In genomic region chr14:22131749-22132476, GRCh38 we compare ENCODE assay signal across 10 cellular contexts.
DNase-seq lines count a peak whose midpoint lies in the region; ATAC-seq and TF ChIP-seq lines count a peak whose summit lies in the region.
"Had no signal": no experiment of that assay in that cellular context is flagged by ENCODE, and none has a peak within 500 bp of the region (broad histone marks: within the 10 kb centered on the region; RNA-seq: fewer than 3 reads in every experiment).

No MANE protein-coding gene starts in this region.

- no peaks in the 10 kb centered on the region for H3K9me3 ChIP-seq in SJCRH30 (replicated peaks)

- H3K4me3 ChIP-seq in SJCRH30 (no peak overlapping the region), fibroblast of mammary gland (ENCODE audit: control insufficient read depth, low read depth, low read length) (no peak overlapping the region)
- H3K4me3 ChIP-seq: lung had no signal

- CTCF ChIA-PET in GM10248 (lab: Yijun Ruan, JAX): interaction anchor here (0.6 to 2.4 kb wide), 14 partner anchors 9 to 157 kb away, joined by 3 to 20 read pairs (median 4); no protein-coding TSS in a partner anchor

- TF ChIP-seq CTCF in GM10248 (IDR thresholded peaks at IDR 0.05; ENCODE audit: control extremely low read depth, extremely low read depth, low read depth, missing control alignments): peak; percentile 24
- TF ChIP-seq CTCF in fibroblast of mammary gland (conservative IDR thresholded peaks at IDR 0.05; ENCODE audit: control insufficient read depth, insufficient read depth, low read depth, low read length): peak; percentile 60

- H3K27ac ChIP-seq in SJCRH30: no peak overlapping the region

- H3K4me1 ChIP-seq in SJCRH30: no peaks in the 10 kb centered on the region

- no peaks in the 10 kb centered on the region for H3K27me3 ChIP-seq in SJCRH30

- in situ Hi-C loops in ACHN (cut with HindIII; ENCODE audit: low pct_ligation_motif_present, low pct_unique_long_range_greater_than_20kb, low sequenced_read_pairs): no loop called here

- H3K36me3 ChIP-seq in SJCRH30: no peaks in the 10 kb centered on the region

- no peak for ATAC-seq in GM19397 (IDR thresholded peaks at IDR 0.05; ENCODE audit: unreplicated experiment)
- no peak for ATAC-seq in HG03280 (IDR thresholded peaks at IDR 0.05; ENCODE audit: unreplicated experiment)
- no peak for ATAC-seq in HG03159 (IDR thresholded peaks at IDR 0.05; ENCODE audit: unreplicated experiment)
- ATAC-seq: activated T-cell treated with anti-CD3 and anti-CD28 coated beads, Interleukin-2, amount 50 U/mL, for 72 hours had no signal

- POLR2A ChIA-PET in GM10248 (lab: Yijun Ruan, JAX): no interaction called here

- DNase-seq in ACHN (peak; percentile 35), GM10248 (ENCODE audit: extremely low spot score) (no peak), SJCRH30 (peak; percentile 8 to 48), fibroblast of mammary gland (ENCODE audit: low read depth) (peak; percentile 6), HPDE6-E6E7 (ENCODE audit: extremely low spot score) (no peak)

Comparison
In these comparisons a context has a peak if more than half of its experiments do, and no peak if none do; other contexts are left out.
1. DNase-seq: peak in ACHN (single experiment), SJCRH30 (2 of 2) and fibroblast of mammary gland (single experiment); none in GM10248 (single experiment) and HPDE6-E6E7 (single experiment).